Comparison of ENCODE assay signal across 23 cellular contexts in the genomic region with DNA sequence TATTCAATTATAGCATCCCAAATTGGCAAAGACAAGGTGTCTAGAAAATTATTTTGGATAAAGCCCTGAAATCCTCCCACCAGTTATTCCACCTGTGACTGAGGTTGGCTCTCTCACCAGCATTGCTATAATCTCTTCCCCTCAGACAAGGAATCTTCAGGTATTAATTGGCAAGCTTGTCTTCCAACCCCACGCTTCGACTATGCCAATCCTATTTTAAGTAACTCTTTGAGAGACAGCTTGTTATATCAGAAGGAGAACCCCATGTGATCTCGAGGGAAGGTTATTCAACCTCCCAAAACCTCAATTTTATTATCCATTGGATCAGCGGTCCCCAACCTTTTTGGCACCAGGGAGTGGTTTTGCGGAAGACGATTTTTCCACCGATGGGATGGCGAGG.
"Had no signal": no experiment of that assay in that cellular context is flagged by ENCODE, and none has a peak within 500 bp of the region (broad histone marks: within the 10 kb centered on the region; RNA-seq: fewer than 3 reads in every experiment).

No MANE protein-coding gene starts in this region.

- H3K4me1 ChIP-seq: SJSA1 had no signal

- H3K36me3 ChIP-seq: SJSA1 had no signal

- H3K4me3 ChIP-seq: SJSA1, SK-N-MC had no signal

- H3K27me3 ChIP-seq: SJSA1 had no signal

- ATAC-seq: HepG2 had no signal

- H3K27ac ChIP-seq: SJSA1, SK-N-MC had no signal

- FAIRE-seq: HepG2, RCC 7860 had no signal

- DNase-seq: IMR-90, Karpas-422, KG1, MM.1S, NCI-H1092 treated with DMSO at 0.1 percent for 48 hours, NCI-H1436, NCI-H187, NCI-H2029, NCI-H2081 treated with DMSO at 0.1 percent for 48 hours, NCI-H2171, NCI-H226, NCI-H446, NCI-H510A, NCI-H524 treated with DMSO at 0.1 percent for 48 hours, NCI-H69, NCI-H774, Right ventricle myocardium superior, RPMI8226, SIG-M5 had no signal
